ENCODE assay signal across 16 cellular contexts in genomic region chr2:3290655-3291054, GRCh38.
"Had no signal": no experiment of that assay in that cellular context is flagged by ENCODE, and none has a peak within 500 bp of the region (broad histone marks: within the 10 kb centered on the region; RNA-seq: fewer than 3 reads in every experiment).

No MANE protein-coding gene starts in this region.

- H3K4me1 ChIP-seq: foreskin keratinocyte, left ventricle myocardium inferior, right atrium auricular region, upper lobe of left lung had no signal

- H3K27me3 Mint-ChIP-seq: activated B cell treated with CpG ODN at 0.5 μM for 24 hours; activated CD4-positive, alpha-beta T cell treated with anti-CD3 and anti-CD28 coated beads, Interleukin-2, amount 10 ng/mL, durations not matched to agents 24 days and 14 days; activated naive CD4-positive, alpha-beta T cell treated with anti-CD3 and anti-CD28 coated beads, Interleukin-2, amount 50 U/mL, for 24 hours; stimulated activated naive B cell treated with anti-CD40 and anti-IgM and Interleukin-4, amounts not matched to agents 10 μg/mL and 1 μg/mL and 100 μg/mL, for 72 hours had no signal

- H3K27me3 ChIP-seq: brain microvascular endothelial cell, dorsolateral prefrontal cortex, foreskin keratinocyte, right atrium auricular region, upper lobe of left lung had no signal

- H3K4me3 ChIP-seq: dorsolateral prefrontal cortex, left ventricle myocardium inferior, right atrium auricular region, SK-N-MC, upper lobe of left lung had no signal

- H3K9me3 Mint-ChIP-seq: activated CD4-positive, alpha-beta T cell treated with anti-CD3 and anti-CD28 coated beads, Interleukin-2, amount 10 ng/mL, durations not matched to agents 24 days and 14 days; activated naive CD4-positive, alpha-beta T cell treated with anti-CD3 and anti-CD28 coated beads, Interleukin-2, amount 50 U/mL, for 24 hours; neural crest cell had no signal

- H3K4me1 Mint-ChIP-seq: activated B cell treated with CpG ODN at 0.5 μM for 24 hours; activated CD4-positive, alpha-beta T cell treated with anti-CD3 and anti-CD28 coated beads, Interleukin-2, amount 10 ng/mL, durations not matched to agents 24 days and 14 days had no signal

- H3K4me3 Mint-ChIP-seq: activated B cell treated with CpG ODN at 0.5 μM for 24 hours; activated CD4-positive, alpha-beta T cell treated with anti-CD3 and anti-CD28 coated beads, Interleukin-2, amount 10 ng/mL, durations not matched to agents 24 days and 14 days; activated naive CD4-positive, alpha-beta T cell treated with anti-CD3 and anti-CD28 coated beads, Interleukin-2, amount 50 U/mL, for 24 hours; neural crest cell; stimulated activated naive B cell treated with anti-CD40 and anti-IgM and Interleukin-4, amounts not matched to agents 10 μg/mL and 1 μg/mL and 100 μg/mL, for 72 hours had no signal

- H3K9me3 ChIP-seq: left ventricle myocardium inferior, right atrium auricular region, upper lobe of left lung had no signal

- H3K27ac Mint-ChIP-seq: activated B cell treated with CpG ODN at 0.5 μM for 24 hours; activated CD4-positive, alpha-beta T cell treated with anti-CD3 and anti-CD28 coated beads, Interleukin-2, amount 10 ng/mL, durations not matched to agents 24 days and 14 days; stimulated activated naive B cell treated with anti-CD40 and anti-IgM and Interleukin-4, amounts not matched to agents 10 μg/mL and 1 μg/mL and 100 μg/mL, for 72 hours had no signal

- H3K36me3 ChIP-seq: brain microvascular endothelial cell, left ventricle myocardium inferior, right atrium auricular region, upper lobe of left lung had no signal

- ATAC-seq: foreskin keratinocyte; stimulated activated naive B cell treated with anti-CD40 and anti-IgM and Interleukin-4, amounts not matched to agents 10 μg/mL and 1 μg/mL and 100 μg/mL, for 72 hours had no signal

- H3K27ac ChIP-seq: brain microvascular endothelial cell, foreskin keratinocyte, left ventricle myocardium inferior, right atrium auricular region, SK-N-MC, upper lobe of left lung had no signal

- DNase-seq: activated B cell treated with CpG ODN at 0.5 μM for 24 hours; activated CD4-positive, alpha-beta T cell treated with anti-CD3 and anti-CD28 coated beads, Interleukin-2, amount 10 ng/mL, durations not matched to agents 24 days and 14 days; activated CD8-positive, alpha-beta memory T cell treated with anti-CD3 and anti-CD28 coated beads for 24 hours; brain microvascular endothelial cell; foreskin keratinocyte; left ventricle myocardium inferior; mesendoderm; stimulated activated CD4-positive, alpha-beta T cell treated with anti-CD3 and anti-CD28 coated beads, Interleukin-1b, Interleukin-23, amount 100 ng/mL, for 48 hours; stimulated activated naive B cell treated with anti-CD40 and anti-IgM and Interleukin-4, amounts not matched to agents 10 μg/mL and 1 μg/mL and 100 μg/mL, for 72 hours; substantia nigra had no signal
